ENCODE assay signal across 8 cellular contexts in genomic region chr2:95403204-95403721, GRCh38. TPM values are rescaled to one million over a fixed set of nuclear protein-coding genes. Genes with fewer than 3 reads are reported as not detected.
DNase-seq lines count a peak whose midpoint lies in the region; ATAC-seq, FAIRE-seq and TF ChIP-seq lines count a peak whose summit lies in the region.
"Not testable (repeated sequence)": the region's sequence is repeated elsewhere in the genome, so short reads cannot be mapped to it uniquely, and the experiment has no call there.

No MANE protein-coding gene starts in this region.

- H3K4me3 ChIP-seq in kidney (ENCODE audit: low read length in 2 of 2): peak overlapping the region; percentile 87 to 95
- H3K4me3 ChIP-seq in retinal pigment epithelial cell (ENCODE audit: low read length): peak overlapping the region; percentile 96

- H3K9me3 ChIP-seq in kidney (ENCODE audit: control insufficient read depth in 1 of 2, low read length in 2 of 2): not testable (repeated sequence)

- H3K4me3 Mint-ChIP-seq in dendritic cell treated with granulocyte-macrophage colony-stimulating factor and Interleukin-4, amounts not matched to agents 40 ng/mL and 50 ng/mL, for 4 days: peak overlapping the region; percentile 87

- not testable (repeated sequence) for FAIRE-seq in kidney (lab: Jason Lieb, UNC)

- peak overlapping the region; percentile 94 for H3K27ac Mint-ChIP-seq in dendritic cell treated with granulocyte-macrophage colony-stimulating factor and Interleukin-4, amounts not matched to agents 40 ng/mL and 50 ng/mL, for 4 days

- peak; percentile 44 for DNase-seq in AG20443 (ENCODE audit: low spot score)
- peak; percentile 36 for DNase-seq in NCI-H748 (lab: John Stamatoyannopoulos, UW; ENCODE audit: unreplicated experiment)
- DNase-seq in activated CD4-positive, alpha-beta T cell treated with anti-CD3 and anti-CD28 coated beads, Interleukin-2, amount 50 U/mL, for 4 hours: peak; percentile 14 to 16
- DNase-seq in kidney; retinal pigment epithelial cell (ENCODE audit: low read depth): not testable (repeated sequence)

- ATAC-seq in GM18873 (IDR thresholded peaks at IDR 0.05; ENCODE audit: low FRiP score, unreplicated experiment) (peak; percentile 19), HG03196 (IDR thresholded peaks at IDR 0.05; ENCODE audit: unreplicated experiment) (peak; percentile 34)

- H3K4me1 ChIP-seq in kidney (ENCODE audit: control insufficient read depth in 1 of 2, insufficient read depth in 1 of 2, low read depth in 1 of 2, low read length in 2 of 2): peaks cover 13 to 16% of the 10 kb centered on the region in 2 donors

- H3K27me3 Mint-ChIP-seq in dendritic cell treated with granulocyte-macrophage colony-stimulating factor and Interleukin-4, amounts not matched to agents 40 ng/mL and 50 ng/mL, for 4 days: not testable (repeated sequence)

- peaks cover 20% of the 10 kb centered on the region for H3K36me3 Mint-ChIP-seq in dendritic cell treated with granulocyte-macrophage colony-stimulating factor and Interleukin-4, amounts not matched to agents 40 ng/mL and 50 ng/mL, for 4 days (ENCODE audit: low read depth)

- H3K4me1 Mint-ChIP-seq in dendritic cell treated with granulocyte-macrophage colony-stimulating factor and Interleukin-4, amounts not matched to agents 40 ng/mL and 50 ng/mL, for 4 days (ENCODE audit: low read depth): peaks cover 17% of the 10 kb centered on the region

- not testable (repeated sequence) for H3K36me3 ChIP-seq in kidney (ENCODE audit: control insufficient read depth in 1 of 2, insufficient read depth in 2 of 2, low read length in 2 of 2)

- peak overlapping the region; percentile 71 to 91 for H3K9ac ChIP-seq in kidney (ENCODE audit: low read length in 2 of 2)

- peak overlapping the region; percentile 50 to 63 for H3K27ac ChIP-seq in kidney (ENCODE audit: low read depth in 2 of 2, low read length in 2 of 2)

- intact Hi-C loops in dendritic cell treated with granulocyte-macrophage colony-stimulating factor and Interleukin-4, amounts not matched to agents 40 ng/mL and 50 ng/mL, for 4 days (cut with micrococcal nuclease): loop anchor here (2.0 to 5.0 kb wide), 2 partner anchors 58 to 324 kb away; no protein-coding TSS in a partner anchor
- intact Hi-C loops in kidney (cut with DNase I): not testable (repeated sequence)

- TF ChIP-seq CTCF in kidney (IDR thresholded peaks at IDR 0.05; ENCODE audit: borderline replicate concordance, extremely low read depth, insufficient read depth) (peak; percentile 24), retinal pigment epithelial cell (conservative IDR thresholded peaks at IDR 0.05; ENCODE audit: low read depth, low read length) (peak; percentile 53)

- not testable (repeated sequence) for H3K9me3 Mint-ChIP-seq in dendritic cell treated with granulocyte-macrophage colony-stimulating factor and Interleukin-4, amounts not matched to agents 40 ng/mL and 50 ng/mL, for 4 days

RNA-seq across cellular contexts. Expression of gene FAHD2A, which starts 0.8 kb away (rescaled TPM):
- 24.9 TPM for total RNA-seq in kidney
- polyA plus RNA-seq in kidney (ENCODE audit: insufficient read depth, low read depth, low replicate concordance): 64.9 TPM
